9 cellular contexts compared by ENCODE assay signal in genomic region chr19:50204811-50205675, GRCh38. TPM values are rescaled to one million over a fixed set of nuclear protein-coding genes. Genes with fewer than 3 reads are reported as not detected.
DNase-seq lines count a peak whose midpoint lies in the region; ATAC-seq and TF ChIP-seq lines count a peak whose summit lies in the region.
"Had no signal": no experiment of that assay in that cellular context is flagged by ENCODE, and none has a peak within 500 bp of the region (broad histone marks: within the 10 kb centered on the region; RNA-seq: fewer than 3 reads in every experiment).

No MANE protein-coding gene starts in this region.

- peak overlapping the region; percentile 1 for H3K27ac ChIP-seq in right cardiac atrium (ENCODE audit: low read length)
- H3K27ac ChIP-seq in gastrocnemius medialis = peak overlapping the region; percentile 95 to 99 (median 98)
- H3K27ac ChIP-seq in CD4-positive, alpha-beta T cell (ENCODE audit: low read depth, low read length) = no peak overlapping the region

- intact Hi-C loops in right cardiac atrium (cut with DNase I) = no loop called here
- intact Hi-C loops in gastrocnemius medialis (cut with DNase I; ENCODE audit: low total_unique reads) = loop anchor here (2.0 to 10.0 kb wide), 5 partner anchors 128 to 1568 kb away; partner anchors contain the start of genes AKT1S1, DBP, PRR12 and TBC1D17
- intact Hi-C loops in CD4-positive, alpha-beta T cell (cut with DNase I, micrococcal nuclease) = no loop called here
- intact Hi-C loops in activated naive CD4-positive, alpha-beta T cell treated with anti-CD3 and anti-CD28 coated beads for 36 hours (cut with micrococcal nuclease) = no loop called here

- no peaks in the 10 kb centered on the region for H3K9me3 Mint-ChIP-seq in CD4-positive, alpha-beta T cell
- peaks cover under 1% of the 10 kb centered on the region for H3K9me3 Mint-ChIP-seq in activated naive CD4-positive, alpha-beta T cell treated with anti-CD3 and anti-CD28 coated beads for 36 hours

- POLR2A ChIA-PET in CD4-positive, alpha-beta T cell (lab: Charles Lee) = no interaction called here

- peak; percentile 43 to 48 for TF ChIP-seq POLR2A in gastrocnemius medialis (IDR thresholded peaks at IDR 0.05)

- H3K36me3 ChIP-seq in NT2/D1 (ENCODE audit: insufficient read depth, insufficient read length, low read length) (no peaks in the 10 kb centered on the region), gastrocnemius medialis (no peaks in the 10 kb centered on the region)

- TF ChIP-seq CTCF in gastrocnemius medialis (IDR thresholded peaks at IDR 0.05 in 4 of 5, conservative IDR thresholded peaks at IDR 0.05 in 1 of 5) = no peak
- TF ChIP-seq CTCF in CD4-positive, alpha-beta T cell (IDR thresholded peaks at IDR 0.05) = no peak

- H3K4me1 ChIP-seq in NT2/D1 (ENCODE audit: insufficient read depth, insufficient read length) (peaks cover 6% of the 10 kb centered on the region), right cardiac atrium (ENCODE audit: control insufficient read depth, insufficient read depth, low read length) (no peaks in the 10 kb centered on the region), gastrocnemius medialis (peaks cover 18 to 21% of the 10 kb centered on the region in 2 donors)

- H3K9me3 ChIP-seq in NT2/D1 (ENCODE audit: insufficient read depth, low read length) (no peaks in the 10 kb centered on the region), right cardiac atrium (ENCODE audit: control insufficient read depth, low read length) (no peaks in the 10 kb centered on the region), gastrocnemius medialis (no peaks in the 10 kb centered on the region)
- H3K9me3 ChIP-seq in CD4-positive, alpha-beta T cell (ENCODE audit: control insufficient read depth, low read length) = no peaks in the 10 kb centered on the region

- no peaks in the 10 kb centered on the region for H3K4me1 Mint-ChIP-seq in CD4-positive, alpha-beta T cell (ENCODE audit: low read depth)
- no peaks in the 10 kb centered on the region for H3K4me1 Mint-ChIP-seq in activated naive CD4-positive, alpha-beta T cell treated with anti-CD3 and anti-CD28 coated beads for 36 hours (ENCODE audit: low read depth)

- H3K4me3 ChIP-seq in NT2/D1 (ENCODE audit: insufficient read length, low read depth) = peak overlapping the region; percentile 32
- peak overlapping the region; percentile 15 for H3K4me3 ChIP-seq in right cardiac atrium (ENCODE audit: low read length)
- H3K4me3 ChIP-seq in gastrocnemius medialis = peak overlapping the region; percentile 70 to 95 (median 75)

- no peak overlapping the region for H3K27ac Mint-ChIP-seq in CD4-positive, alpha-beta T cell
- no peak overlapping the region for H3K27ac Mint-ChIP-seq in activated naive CD4-positive, alpha-beta T cell treated with anti-CD3 and anti-CD28 coated beads for 36 hours

- DNase-seq in HuH-7 (ENCODE audit: low spot score) (peak; percentile 94), NT2/D1 (ENCODE audit: low read depth, low spot score) (peak; percentile 5), right cardiac atrium (peak; percentile 56 to 86 (median 71)), gastrocnemius medialis (peak; percentile 63 to 84)
- DNase-seq in CD4-positive, alpha-beta T cell = no peak
- no peak for DNase-seq in activated naive CD4-positive, alpha-beta T cell treated with anti-CD3 and anti-CD28 coated beads for 36 hours
- no peak for DNase-seq in activated CD8-positive, alpha-beta memory T cell treated with anti-CD3 and anti-CD28 coated beads, Interleukin-2, amount 50 U/mL, for 4 hours

- ATAC-seq in right cardiac atrium = peak; percentile 52 to 74
- peak; percentile 22 to 25 for ATAC-seq in gastrocnemius medialis
- no peak for ATAC-seq in CD4-positive, alpha-beta T cell (ENCODE audit: poor library complexity)
- ATAC-seq in GM18502 (IDR thresholded peaks at IDR 0.05; ENCODE audit: poor library complexity, unreplicated experiment) = no peak

- H3K4me3 Mint-ChIP-seq in CD4-positive, alpha-beta T cell = no peak overlapping the region
- H3K4me3 Mint-ChIP-seq in activated naive CD4-positive, alpha-beta T cell treated with anti-CD3 and anti-CD28 coated beads for 36 hours = no peak overlapping the region

- CTCF ChIA-PET in CD4-positive, alpha-beta T cell (lab: Charles Lee) = no interaction called here
- CTCF ChIA-PET in activated naive CD4-positive, alpha-beta T cell treated with anti-CD3 and anti-CD28 coated beads for 36 hours (lab: Charles Lee) = no interaction called here

- H3K27me3 ChIP-seq in NT2/D1 (ENCODE audit: insufficient read depth, insufficient read length) (peaks cover 17% of the 10 kb centered on the region), right cardiac atrium (ENCODE audit: control insufficient read depth, insufficient read depth) (no peaks in the 10 kb centered on the region), gastrocnemius medialis (no peaks in the 10 kb centered on the region)
- H3K27me3 ChIP-seq in CD4-positive, alpha-beta T cell (ENCODE audit: control insufficient read depth, insufficient read depth, low read length) = peaks cover 68% of the 10 kb centered on the region

- H3K27me3 Mint-ChIP-seq in CD4-positive, alpha-beta T cell = peaks cover 64% of the 10 kb centered on the region
- H3K27me3 Mint-ChIP-seq in activated naive CD4-positive, alpha-beta T cell treated with anti-CD3 and anti-CD28 coated beads for 36 hours (ENCODE audit: low read depth) = peaks cover 46% of the 10 kb centered on the region

- in situ Hi-C loops in gastrocnemius medialis (cut with MboI; ENCODE audit: low sequenced_read_pairs in 4 of 4) = no loop called here

- H3K36me3 Mint-ChIP-seq in CD4-positive, alpha-beta T cell (ENCODE audit: low read depth) = no peaks in the 10 kb centered on the region
- H3K36me3 Mint-ChIP-seq in activated naive CD4-positive, alpha-beta T cell treated with anti-CD3 and anti-CD28 coated beads for 36 hours (ENCODE audit: low read depth) = no peaks in the 10 kb centered on the region

- WGBS in right cardiac atrium = 9% methylated on average over 49 of the region's 49 CpGs

- no peak overlapping the region for H3K9ac ChIP-seq in NT2/D1 (ENCODE audit: insufficient read length, low read depth)

RNA-seq across cellular contexts. Expression of gene MYH14, which starts 1.6 kb away (rescaled TPM):
- total RNA-seq in right cardiac atrium (10 to 100 TPM; 69.9 to 92.9 (median 76.5) TPM), gastrocnemius medialis (100 to 1,000 TPM; 103 to 174 (median 141) TPM)
- polyA plus RNA-seq in right cardiac atrium = 73.6 TPM
- total RNA-seq in CD4-positive, alpha-beta T cell = not detected
- not detected for total RNA-seq in activated naive CD4-positive, alpha-beta T cell treated with anti-CD3 and anti-CD28 coated beads for 36 hours
- total RNA-seq: pulmonary artery endothelial cell had no signal

RNA-seq across cellular contexts. Expression of gene IZUMO2, which starts 42.0 kb away (rescaled TPM):
- total RNA-seq in right cardiac atrium = not detected
- not detected for polyA plus RNA-seq in right cardiac atrium
- not detected for total RNA-seq in gastrocnemius medialis
- not detected for total RNA-seq in CD4-positive, alpha-beta T cell
- total RNA-seq in activated naive CD4-positive, alpha-beta T cell treated with anti-CD3 and anti-CD28 coated beads for 36 hours = not detected
- total RNA-seq: pulmonary artery endothelial cell had no signal

Comparison
In these comparisons a context has a peak if more than half of its experiments do, and no peak if none do; other contexts are left out.
1. DNase-seq: peak in HuH-7 (single experiment), NT2/D1 (single experiment), right cardiac atrium (3 of 3) and gastrocnemius medialis (2 of 2); none in CD4-positive, alpha-beta T cell (0 of 10), activated naive CD4-positive, alpha-beta T cell treated with anti-CD3 and anti-CD28 coated beads for 36 hours (single experiment) and activated CD8-positive, alpha-beta memory T cell treated with anti-CD3 and anti-CD28 coated beads, Interleukin-2, amount 50 U/mL, for 4 hours (single experiment).
2. H3K4me3 ChIP-seq: peak in every context shown above with its lines; median percentile 75 in gastrocnemius medialis; 32 in NT2/D1; 15 in right cardiac atrium.
3. ATAC-seq: peak in right cardiac atrium (2 of 2) and gastrocnemius medialis (2 of 2); none in CD4-positive, alpha-beta T cell (single experiment) and GM18502 (single experiment).
4. RNA of gene MYH14, which starts 1.6 kb away (total RNA-seq): 103 to 174 TPM in gastrocnemius medialis and 69.9 to 92.9 TPM in right cardiac atrium; not detected in CD4-positive, alpha-beta T cell and not detected in activated naive CD4-positive, alpha-beta T cell treated with anti-CD3 and anti-CD28 coated beads for 36 hours; every median in the first group is over 10 times any median in the second.